1 cellular context compared by ENCODE assay signal in the genomic region with DNA sequence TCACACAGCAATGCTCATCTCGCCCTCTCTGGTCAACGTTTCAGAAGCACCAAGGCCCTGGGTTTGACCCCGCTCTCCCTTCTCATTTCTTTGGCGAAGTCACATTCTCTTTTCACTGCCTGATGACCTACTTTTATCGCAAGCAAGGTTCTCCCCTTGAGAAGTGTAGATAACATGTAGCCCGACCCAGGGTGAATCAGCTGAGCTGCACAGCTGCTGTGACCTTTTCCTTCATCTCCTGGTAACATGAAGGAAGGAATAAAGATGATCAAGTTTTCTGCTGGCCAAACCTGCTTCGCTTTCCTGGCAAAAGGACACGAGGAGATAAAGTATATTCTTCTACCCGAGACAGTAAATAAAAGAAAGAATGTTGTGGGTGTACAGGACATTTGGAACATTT.
TF ChIP-seq lines count a peak whose summit lies in the region.

No MANE protein-coding gene starts in this region.

TF ChIP-seq in GM23338, 12 proteins besides CTCF, POLR2A, EP300 and RAD21 (continued from another document):
- TF ChIP-seq, protein P1, sequence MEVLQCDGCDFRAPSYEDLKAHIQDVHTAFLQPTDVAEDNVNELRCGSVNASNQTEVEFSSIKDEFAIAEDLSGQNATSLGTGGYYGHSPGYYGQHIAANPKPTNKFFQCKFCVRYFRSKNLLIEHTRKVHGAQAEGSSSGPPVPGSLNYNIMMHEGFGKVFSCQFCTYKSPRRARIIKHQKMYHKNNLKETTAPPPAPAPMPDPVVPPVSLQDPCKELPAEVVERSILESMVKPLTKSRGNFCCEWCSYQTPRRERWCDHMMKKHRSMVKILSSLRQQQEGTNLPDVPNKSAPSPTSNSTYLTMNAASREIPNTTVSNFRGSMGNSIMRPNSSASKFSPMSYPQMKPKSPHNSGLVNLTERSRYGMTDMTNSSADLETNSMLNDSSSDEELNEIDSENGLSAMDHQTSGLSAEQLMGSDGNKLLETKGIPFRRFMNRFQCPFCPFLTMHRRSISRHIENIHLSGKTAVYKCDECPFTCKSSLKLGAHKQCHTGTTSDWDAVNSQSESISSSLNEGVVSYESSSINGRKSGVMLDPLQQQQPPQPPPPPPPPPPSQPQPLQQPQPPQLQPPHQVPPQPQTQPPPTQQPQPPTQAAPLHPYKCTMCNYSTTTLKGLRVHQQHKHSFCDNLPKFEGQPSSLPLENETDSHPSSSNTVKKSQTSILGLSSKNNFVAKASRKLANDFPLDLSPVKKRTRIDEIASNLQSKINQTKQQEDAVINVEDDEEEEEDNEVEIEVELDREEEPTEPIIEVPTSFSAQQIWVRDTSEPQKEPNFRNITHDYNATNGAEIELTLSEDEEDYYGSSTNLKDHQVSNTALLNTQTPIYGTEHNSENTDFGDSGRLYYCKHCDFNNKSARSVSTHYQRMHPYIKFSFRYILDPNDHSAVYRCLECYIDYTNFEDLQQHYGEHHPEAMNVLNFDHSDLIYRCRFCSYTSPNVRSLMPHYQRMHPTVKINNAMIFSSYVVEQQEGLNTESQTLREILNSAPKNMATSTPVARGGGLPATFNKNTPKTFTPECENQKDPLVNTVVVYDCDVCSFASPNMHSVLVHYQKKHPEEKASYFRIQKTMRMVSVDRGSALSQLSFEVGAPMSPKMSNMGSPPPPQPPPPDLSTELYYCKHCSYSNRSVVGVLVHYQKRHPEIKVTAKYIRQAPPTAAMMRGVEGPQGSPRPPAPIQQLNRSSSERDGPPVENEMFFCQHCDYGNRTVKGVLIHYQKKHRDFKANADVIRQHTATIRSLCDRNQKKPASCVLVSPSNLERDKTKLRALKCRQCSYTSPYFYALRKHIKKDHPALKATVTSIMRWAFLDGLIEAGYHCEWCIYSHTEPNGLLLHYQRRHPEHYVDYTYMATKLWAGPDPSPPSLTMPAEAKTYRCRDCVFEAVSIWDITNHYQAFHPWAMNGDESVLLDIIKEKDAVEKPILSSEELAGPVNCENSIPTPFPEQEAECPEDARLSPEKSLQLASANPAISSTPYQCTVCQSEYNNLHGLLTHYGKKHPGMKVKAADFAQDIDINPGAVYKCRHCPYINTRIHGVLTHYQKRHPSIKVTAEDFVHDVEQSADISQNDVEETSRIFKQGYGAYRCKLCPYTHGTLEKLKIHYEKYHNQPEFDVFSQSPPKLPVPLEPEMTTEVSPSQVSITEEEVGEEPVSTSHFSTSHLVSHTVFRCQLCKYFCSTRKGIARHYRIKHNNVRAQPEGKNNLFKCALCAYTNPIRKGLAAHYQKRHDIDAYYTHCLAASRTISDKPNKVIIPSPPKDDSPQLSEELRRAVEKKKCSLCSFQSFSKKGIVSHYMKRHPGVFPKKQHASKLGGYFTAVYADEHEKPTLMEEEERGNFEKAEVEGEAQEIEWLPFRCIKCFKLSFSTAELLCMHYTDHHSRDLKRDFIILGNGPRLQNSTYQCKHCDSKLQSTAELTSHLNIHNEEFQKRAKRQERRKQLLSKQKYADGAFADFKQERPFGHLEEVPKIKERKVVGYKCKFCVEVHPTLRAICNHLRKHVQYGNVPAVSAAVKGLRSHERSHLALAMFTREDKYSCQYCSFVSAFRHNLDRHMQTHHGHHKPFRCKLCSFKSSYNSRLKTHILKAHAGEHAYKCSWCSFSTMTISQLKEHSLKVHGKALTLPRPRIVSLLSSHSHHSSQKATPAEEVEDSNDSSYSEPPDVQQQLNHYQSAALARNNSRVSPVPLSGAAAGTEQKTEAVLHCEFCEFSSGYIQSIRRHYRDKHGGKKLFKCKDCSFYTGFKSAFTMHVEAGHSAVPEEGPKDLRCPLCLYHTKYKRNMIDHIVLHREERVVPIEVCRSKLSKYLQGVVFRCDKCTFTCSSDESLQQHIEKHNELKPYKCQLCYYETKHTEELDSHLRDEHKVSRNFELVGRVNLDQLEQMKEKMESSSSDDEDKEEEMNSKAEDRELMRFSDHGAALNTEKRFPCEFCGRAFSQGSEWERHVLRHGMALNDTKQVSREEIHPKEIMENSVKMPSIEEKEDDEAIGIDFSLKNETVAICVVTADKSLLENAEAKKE (CRISPR knock-in tag; IDR thresholded peaks at IDR 0.05), result no peak
